Comparison of ENCODE assay signal across 10 cellular contexts in genomic region chr13:112574476-112575294, GRCh38. TPM values are rescaled to one million over a fixed set of nuclear protein-coding genes. Genes with fewer than 3 reads are reported as not detected.
DNase-seq lines count a peak whose midpoint lies in the region; ATAC-seq lines count a peak whose summit lies in the region.
"Had no signal": no experiment of that assay in that cellular context is flagged by ENCODE, and none has a peak within 500 bp of the region (broad histone marks: within the 10 kb centered on the region; RNA-seq: fewer than 3 reads in every experiment).

No MANE protein-coding gene starts in this region.

- no peak overlapping the region for H2AK5ac ChIP-seq in mesendoderm (ENCODE audit: low read length)

- peak; percentile 60 for ATAC-seq in HG03045 (IDR thresholded peaks at IDR 0.05; ENCODE audit: unreplicated experiment)
- ATAC-seq in activated naive CD8-positive, alpha-beta T cell treated with anti-CD3 and anti-CD28 coated beads, Interleukin-2, amount 50 U/mL, for 24 hours = no peak
- no peak for ATAC-seq in activated CD8-positive, alpha-beta memory T cell treated with anti-CD3 and anti-CD28 coated beads, Interleukin-2, amount 10 ng/mL, durations not matched to agents 7 days and 5 days

- no peak overlapping the region for H3K4ac ChIP-seq in mesendoderm (ENCODE audit: low read depth, low read length)

- peak overlapping the region in 4 of 10 experiments; percentile 4 to 35 (median 17); a peak in 2 of 20 replicates for H3K4me3 ChIP-seq in BLaER1 treated with 17β-estradiol and CSF1 and Interleukin-3, amounts not matched to agents 10 nM and 100 nM
- H3K4me3 ChIP-seq in mesendoderm (ENCODE audit: low read length) = no peak overlapping the region
- H3K4me3 ChIP-seq: vagina had no signal

- no peak overlapping the region for H2BK15ac ChIP-seq in mesendoderm (replicated peaks; ENCODE audit: low read depth)

- H3K27me3 ChIP-seq in BLaER1 treated with 17β-estradiol and CSF1 and Interleukin-3, amounts not matched to agents 10 nM and 100 nM = no peaks in the 10 kb centered on the region
- H3K27me3 ChIP-seq in mesendoderm (ENCODE audit: insufficient read depth, low read length, poor library complexity) = no peaks in the 10 kb centered on the region
- H3K27me3 ChIP-seq: vagina had no signal

- peak overlapping the region; percentile 73 to 91 (median 86) for H3K4me2 ChIP-seq in BLaER1 treated with 17β-estradiol and CSF1 and Interleukin-3, amounts not matched to agents 10 nM and 100 nM
- no peak overlapping the region for H3K4me2 ChIP-seq in mesendoderm (ENCODE audit: low read length)

- no peaks in the 10 kb centered on the region for H3K27me3 Mint-ChIP-seq in activated naive CD8-positive, alpha-beta T cell treated with anti-CD3 and anti-CD28 coated beads, Interleukin-2, amount 50 U/mL, for 24 hours
- no peaks in the 10 kb centered on the region for H3K27me3 Mint-ChIP-seq in activated CD8-positive, alpha-beta memory T cell treated with anti-CD3 and anti-CD28 coated beads, Interleukin-2, amount 10 ng/mL, durations not matched to agents 7 days and 5 days

- no peak overlapping the region for H2BK120ac ChIP-seq in mesendoderm (ENCODE audit: low read depth, low read length)

- H3K56ac ChIP-seq in mesendoderm (ENCODE audit: low read length) = peak overlapping the region; percentile 37

- H3K4me1 Mint-ChIP-seq in activated naive CD8-positive, alpha-beta T cell treated with anti-CD3 and anti-CD28 coated beads, Interleukin-2, amount 50 U/mL, for 24 hours = peaks cover 59% of the 10 kb centered on the region
- H3K4me1 Mint-ChIP-seq in activated CD8-positive, alpha-beta memory T cell treated with anti-CD3 and anti-CD28 coated beads, Interleukin-2, amount 10 ng/mL, durations not matched to agents 7 days and 5 days = peaks cover 31% of the 10 kb centered on the region

- no peak for DNase-seq in activated naive CD8-positive, alpha-beta T cell treated with anti-CD3 and anti-CD28 coated beads, Interleukin-2, amount 50 U/mL, for 24 hours
- DNase-seq in mesendoderm (no peak), NCI-H524 (lab: John Stamatoyannopoulos, UW) (no peak), mesenteric fat pad (ENCODE audit: low spot score) (no peak), COR-L47 (lab: John Stamatoyannopoulos, UW) (no peak)
- no peak for DNase-seq in activated CD8-positive, alpha-beta memory T cell treated with anti-CD3 and anti-CD28 coated beads, Interleukin-2, amount 10 ng/mL, durations not matched to agents 7 days and 5 days
- DNase-seq: NCI-H774 had no signal

- peak overlapping the region; percentile 33 to 73 (median 61) for H3K27ac ChIP-seq in BLaER1 treated with 17β-estradiol and CSF1 and Interleukin-3, amounts not matched to agents 10 nM and 100 nM
- no peak overlapping the region for H3K27ac ChIP-seq in mesendoderm (ENCODE audit: low read depth, low read length)
- H3K27ac ChIP-seq: vagina had no signal

- no peak overlapping the region for H3K18ac ChIP-seq in mesendoderm (ENCODE audit: low read length)

- peaks cover 4% of the 10 kb centered on the region for H3K9me3 Mint-ChIP-seq in activated naive CD8-positive, alpha-beta T cell treated with anti-CD3 and anti-CD28 coated beads, Interleukin-2, amount 50 U/mL, for 24 hours
- peaks cover 5% of the 10 kb centered on the region for H3K9me3 Mint-ChIP-seq in activated CD8-positive, alpha-beta memory T cell treated with anti-CD3 and anti-CD28 coated beads, Interleukin-2, amount 10 ng/mL, durations not matched to agents 7 days and 5 days (ENCODE audit: low read depth)

- peaks cover 5 to 32% (median 28%) of the 10 kb centered on the region in 11 experiments; a peak in 21 of 22 replicates for H3K9me3 ChIP-seq in BLaER1 treated with 17β-estradiol and CSF1 and Interleukin-3, amounts not matched to agents 10 nM and 100 nM (replicated peaks in 1 of 11)
- H3K9me3 ChIP-seq: vagina had no signal

- peaks cover 32% of the 10 kb centered on the region for H3K79me1 ChIP-seq in mesendoderm (ENCODE audit: low read length)

- H3K4me1 ChIP-seq in BLaER1 treated with 17β-estradiol and CSF1 and Interleukin-3, amounts not matched to agents 10 nM and 100 nM = peaks cover 33 to 53% (median 43%) of the 10 kb centered on the region in 10 experiments
- H3K4me1 ChIP-seq in mesendoderm (ENCODE audit: control insufficient read depth, low read depth, low read length) = no peaks in the 10 kb centered on the region

- peaks cover 39 to 88% (median 77%) of the 10 kb centered on the region in 11 experiments; a peak in 21 of 22 replicates for H4K20me1 ChIP-seq in BLaER1 treated with 17β-estradiol and CSF1 and Interleukin-3, amounts not matched to agents 10 nM and 100 nM

- CTCF ChIA-PET in activated CD8-positive, alpha-beta memory T cell treated with anti-CD3 and anti-CD28 coated beads, Interleukin-2, amount 10 ng/mL, durations not matched to agents 7 days and 5 days (lab: Charles Lee) = no interaction called here

- peaks cover 10 to 58% (median 40%) of the 10 kb centered on the region in 11 experiments; a peak in 21 of 22 replicates for H3K36me3 ChIP-seq in BLaER1 treated with 17β-estradiol and CSF1 and Interleukin-3, amounts not matched to agents 10 nM and 100 nM
- H3K36me3 ChIP-seq in mesendoderm (ENCODE audit: control insufficient read depth, insufficient read depth, low read length) = no peaks in the 10 kb centered on the region
- H3K36me3 ChIP-seq: vagina had no signal

- H3K23ac ChIP-seq in mesendoderm (ENCODE audit: low read length) = no peak overlapping the region

- H3K27ac Mint-ChIP-seq in activated naive CD8-positive, alpha-beta T cell treated with anti-CD3 and anti-CD28 coated beads, Interleukin-2, amount 50 U/mL, for 24 hours = peak overlapping the region; percentile 16
- H3K27ac Mint-ChIP-seq in activated CD8-positive, alpha-beta memory T cell treated with anti-CD3 and anti-CD28 coated beads, Interleukin-2, amount 10 ng/mL, durations not matched to agents 7 days and 5 days = no peak overlapping the region

- H4K8ac ChIP-seq in mesendoderm (ENCODE audit: low read depth, low read length) = no peak overlapping the region

- H3K4me3 Mint-ChIP-seq in activated naive CD8-positive, alpha-beta T cell treated with anti-CD3 and anti-CD28 coated beads, Interleukin-2, amount 50 U/mL, for 24 hours = no peak overlapping the region
- H3K4me3 Mint-ChIP-seq in activated CD8-positive, alpha-beta memory T cell treated with anti-CD3 and anti-CD28 coated beads, Interleukin-2, amount 10 ng/mL, durations not matched to agents 7 days and 5 days = no peak overlapping the region

- no peak overlapping the region for H4K5ac ChIP-seq in mesendoderm (ENCODE audit: low read length)

- peaks cover 44% of the 10 kb centered on the region for H3K79me2 ChIP-seq in mesendoderm (ENCODE audit: control insufficient read depth, insufficient read depth, low read length)

- no peak overlapping the region for H2BK5ac ChIP-seq in mesendoderm (ENCODE audit: low read length)

- no CpG with 5 or more reads among the region's 6 CpGs for WGBS in mesendoderm (ENCODE audit: extremely low coverage, insufficient coverage, low lambda C conversion rate)

- H3K9ac ChIP-seq in BLaER1 treated with 17β-estradiol and CSF1 and Interleukin-3, amounts not matched to agents 10 nM and 100 nM = peak overlapping the region; percentile 12 to 66 (median 43); a peak in 18 of 22 replicates
- no peak overlapping the region for H3K9ac ChIP-seq in mesendoderm (ENCODE audit: low read length)

- peaks cover 18% of the 10 kb centered on the region for H3K36me3 Mint-ChIP-seq in activated naive CD8-positive, alpha-beta T cell treated with anti-CD3 and anti-CD28 coated beads, Interleukin-2, amount 50 U/mL, for 24 hours (ENCODE audit: low read depth)
- peaks cover 27% of the 10 kb centered on the region for H3K36me3 Mint-ChIP-seq in activated CD8-positive, alpha-beta memory T cell treated with anti-CD3 and anti-CD28 coated beads, Interleukin-2, amount 10 ng/mL, durations not matched to agents 7 days and 5 days

RNA-seq across cellular contexts. Expression of gene TUBGCP3, which starts 13.3 kb away (rescaled TPM):
- polyA plus RNA-seq in mesendoderm (2013, experiment 1 of 2) = 20.8 TPM
- 20.8 TPM for polyA plus RNA-seq in mesendoderm (2013, experiment 2 of 2)
- total RNA-seq in activated CD8-positive, alpha-beta memory T cell treated with anti-CD3 and anti-CD28 coated beads, Interleukin-2, amount 10 ng/mL, durations not matched to agents 7 days and 5 days = 10 to 100 TPM; 53.0 to 69.7 TPM
- total RNA-seq in mesenteric fat pad = 27.3 TPM
